Comparison of ENCODE assay signal across 8 cellular contexts in genomic region chr2:216034065-216034464, GRCh38. TPM values are rescaled to one million over a fixed set of nuclear protein-coding genes. Genes with fewer than 3 reads are reported as not detected.
DNase-seq lines count a peak whose midpoint lies in the region; ATAC-seq and TF ChIP-seq lines count a peak whose summit lies in the region.

No MANE protein-coding gene starts in this region.

- no peaks in the 10 kb centered on the region for H3K9me3 Mint-ChIP-seq in activated T-helper 1 cell treated with anti-CD3 and anti-CD28 coated beads, Interleukin-12 subunit alpha, Interleukin-12 subunit beta, Interleukin-2, Interleukin-4 antibody, amounts not matched to agents 30 ng/mL and 10 ng/mL and 1 ng/mL, durations not matched to agents 14 hours and 24 hours and 36 hours
- H3K9me3 Mint-ChIP-seq in osteocyte (ENCODE audit: unreplicated experiment), result no peaks in the 10 kb centered on the region

- TF ChIP-seq EP300 in transverse colon (IDR thresholded peaks at IDR 0.05; ENCODE audit: low read depth), result no peak

- no peaks in the 10 kb centered on the region for H3K9me3 ChIP-seq in AG04450 (ENCODE audit: control insufficient read depth, insufficient read depth, low read length)
- H3K9me3 ChIP-seq in Panc1 (ENCODE audit: control insufficient read depth, insufficient read depth, low read depth, low read length), result no peaks in the 10 kb centered on the region
- H3K9me3 ChIP-seq in transverse colon, result no peaks in the 10 kb centered on the region

- intact Hi-C loops in Panc1 (cut with micrococcal nuclease; ENCODE audit: unreplicated experiment) (no loop called here), transverse colon (cut with DNase I; ENCODE audit: low total_unique reads) (no loop called here)
- intact Hi-C loops in activated T-helper 1 cell treated with anti-CD3 and anti-CD28 coated beads, Interleukin-12 subunit alpha, Interleukin-12 subunit beta, Interleukin-2, Interleukin-4 antibody, amounts not matched to agents 30 ng/mL and 10 ng/mL and 1 ng/mL, durations not matched to agents 14 hours and 24 hours and 36 hours (cut with micrococcal nuclease), result loop anchor here (1.0 to 2.0 kb wide), 4 partner anchors 47 to 633 kb away; partner anchors contain the start of genes PECR and TMEM169

- H3K27me3 Mint-ChIP-seq in activated T-helper 1 cell treated with anti-CD3 and anti-CD28 coated beads, Interleukin-12 subunit alpha, Interleukin-12 subunit beta, Interleukin-2, Interleukin-4 antibody, amounts not matched to agents 30 ng/mL and 10 ng/mL and 1 ng/mL, durations not matched to agents 14 hours and 24 hours and 36 hours (ENCODE audit: insufficient read depth), result no peaks in the 10 kb centered on the region
- no peaks in the 10 kb centered on the region for H3K27me3 Mint-ChIP-seq in osteocyte (ENCODE audit: unreplicated experiment)

- in situ Hi-C loops in Panc1 (cut with HindIII; ENCODE audit: low pct_unique_long_range_greater_than_20kb, low sequenced_read_pairs) (no loop called here), transverse colon (cut with MboI; ENCODE audit: low pct_ligation_motif_present in 1 of 4, low pct_unique_long_range_greater_than_20kb in 1 of 4, low sequenced_read_pairs in 3 of 4) (loop anchor here in 1 of 4 donors (25.0 kb wide), 1 partner anchor 628 kb away; no protein-coding TSS in a partner anchor)

- TF ChIP-seq CTCF in AG04450 (IDR thresholded peaks at IDR 0.05; ENCODE audit: low read depth, low read length) (peak; percentile 88), Panc1 (IDR thresholded peaks at IDR 0.05) (peak; percentile 92), fibroblast of villous mesenchyme (IDR thresholded peaks at IDR 0.05; ENCODE audit: insufficient read depth, low read depth, low read length) (peak; percentile 96), osteocyte (IDR thresholded peaks at IDR 0.05) (peak; percentile 80), transverse colon (IDR thresholded peaks at IDR 0.05) (peak; percentile 77 to 95 (median 92))

- 70% methylated on average over 1 of the region's 1 CpG; no CpG with 5 or more reads in 1 of the 2 donors for WGBS in transverse colon (ENCODE audit: low coverage in 1 of 2), 2 donors

- no peak for TF ChIP-seq POLR2A in transverse colon (IDR thresholded peaks at IDR 0.05)

- CTCF ChIA-PET in AG04450 (lab: Charles Lee), result interaction anchor here (0.5 to 4.7 kb wide), 19 partner anchors 11 to 1622 kb away, joined by 3 to 59 read pairs (median 5); partner anchors contain the start of genes PECR and XRCC5
- CTCF ChIA-PET in Panc1 (lab: Charles Lee), result interaction anchor here (0.6 to 1.5 kb wide), 3 partner anchors 11 to 33 kb away, joined by 3 read pairs; no protein-coding TSS in a partner anchor

- H3K4me3 Mint-ChIP-seq in activated T-helper 1 cell treated with anti-CD3 and anti-CD28 coated beads, Interleukin-12 subunit alpha, Interleukin-12 subunit beta, Interleukin-2, Interleukin-4 antibody, amounts not matched to agents 30 ng/mL and 10 ng/mL and 1 ng/mL, durations not matched to agents 14 hours and 24 hours and 36 hours, result no peak overlapping the region
- H3K4me3 Mint-ChIP-seq in osteocyte (ENCODE audit: unreplicated experiment), result no peak overlapping the region

- DNase-seq in AG04450 (ENCODE audit: low read depth, low spot score), result peak; percentile 42
- no peak for DNase-seq in Panc1 (ENCODE audit: low read depth, low spot score)
- peak; percentile 65 for DNase-seq in activated T-helper 1 cell treated with anti-CD3 and anti-CD28 coated beads, Interleukin-12 subunit alpha, Interleukin-12 subunit beta, Interleukin-2, Interleukin-4 antibody, amounts not matched to agents 30 ng/mL and 10 ng/mL and 1 ng/mL, durations not matched to agents 14 hours and 24 hours and 36 hours (ENCODE audit: low spot score)
- peak; percentile 75 for DNase-seq in fibroblast of villous mesenchyme (ENCODE audit: low read depth)
- no peak for DNase-seq in osteocyte (ENCODE audit: extremely low spot score, unreplicated experiment)
- peak; percentile 78 for DNase-seq in transverse colon

- H3K4me3 ChIP-seq in AG04450 (ENCODE audit: low read depth, low read length) (no peak overlapping the region), Panc1 (ENCODE audit: low read depth in 2 of 2, low read length in 2 of 2) (no peak overlapping the region), fibroblast of villous mesenchyme (ENCODE audit: low read depth, low read length) (no peak overlapping the region), transverse colon (no peak overlapping the region)

- H3K36me3 ChIP-seq in Panc1 (ENCODE audit: control insufficient read depth, insufficient read depth, low read length) (no peaks in the 10 kb centered on the region), transverse colon (peaks cover 0 to 8% (median 0%) of the 10 kb centered on the region in 4 donors)

- H3K4me1 ChIP-seq in Panc1 (ENCODE audit: control insufficient read depth, insufficient read depth, low read length) (no peaks in the 10 kb centered on the region), transverse colon (no peaks in the 10 kb centered on the region)

- H3K27me3 ChIP-seq in AG04450 (ENCODE audit: control insufficient read depth, insufficient read depth, low read length), result no peaks in the 10 kb centered on the region
- H3K27me3 ChIP-seq in Panc1 (ENCODE audit: control insufficient read depth, insufficient read depth, low read length), result no peaks in the 10 kb centered on the region
- no peaks in the 10 kb centered on the region for H3K27me3 ChIP-seq in transverse colon

- H3K4me1 Mint-ChIP-seq in activated T-helper 1 cell treated with anti-CD3 and anti-CD28 coated beads, Interleukin-12 subunit alpha, Interleukin-12 subunit beta, Interleukin-2, Interleukin-4 antibody, amounts not matched to agents 30 ng/mL and 10 ng/mL and 1 ng/mL, durations not matched to agents 14 hours and 24 hours and 36 hours (ENCODE audit: low read depth), result peaks cover 47% of the 10 kb centered on the region
- peaks cover 25% of the 10 kb centered on the region for H3K4me1 Mint-ChIP-seq in osteocyte (ENCODE audit: unreplicated experiment)

- POLR2A ChIA-PET in AG04450 (lab: Yijun Ruan, JAX) (no interaction called here), Panc1 (lab: Charles Lee) (no interaction called here)

- H3K36me3 Mint-ChIP-seq in activated T-helper 1 cell treated with anti-CD3 and anti-CD28 coated beads, Interleukin-12 subunit alpha, Interleukin-12 subunit beta, Interleukin-2, Interleukin-4 antibody, amounts not matched to agents 30 ng/mL and 10 ng/mL and 1 ng/mL, durations not matched to agents 14 hours and 24 hours and 36 hours (ENCODE audit: low read depth), result peaks cover 25% of the 10 kb centered on the region
- H3K36me3 Mint-ChIP-seq in osteocyte (ENCODE audit: unreplicated experiment), result no peaks in the 10 kb centered on the region

- peak overlapping the region; percentile 64 for H3K27ac Mint-ChIP-seq in activated T-helper 1 cell treated with anti-CD3 and anti-CD28 coated beads, Interleukin-12 subunit alpha, Interleukin-12 subunit beta, Interleukin-2, Interleukin-4 antibody, amounts not matched to agents 30 ng/mL and 10 ng/mL and 1 ng/mL, durations not matched to agents 14 hours and 24 hours and 36 hours
- H3K27ac Mint-ChIP-seq in osteocyte (ENCODE audit: unreplicated experiment), result no peak overlapping the region

- ATAC-seq in GM18867 (IDR thresholded peaks at IDR 0.05; ENCODE audit: unreplicated experiment), result peak; percentile 49
- ATAC-seq in HG03521 (IDR thresholded peaks at IDR 0.05; ENCODE audit: unreplicated experiment), result peak; percentile 37
- peak; percentile 83 for ATAC-seq in Panc1

- BruUV-seq in Panc1 (replicated peaks; lab: Mats Ljungman, UMichigan), result no TSS peak

- H3K27ac ChIP-seq in AG04450 (ENCODE audit: low read depth, low read length), result no peak overlapping the region
- no peak overlapping the region for H3K27ac ChIP-seq in Panc1 (ENCODE audit: low read length)
- no peak overlapping the region for H3K27ac ChIP-seq in transverse colon

RNA-seq across cellular contexts. Expression of gene MREG, which starts 20.7 kb away (rescaled TPM):
- polyA plus RNA-seq in AG04450 (2011; rRNA removed), result 2.3 and 2.6 TPM in 2 replicates
- 2.0 and 2.2 TPM in 2 replicates for polyA minus RNA-seq in AG04450 (2011; rRNA and poly(A)+ RNA removed)
- total RNA-seq in Panc1 (2021; ENCODE audit: unreplicated experiment), result 19.2 TPM
- polyA plus RNA-seq in Panc1 (2012; ENCODE audit: insufficient read length), result 10.7 TPM
- total RNA-seq in activated T-helper 1 cell treated with anti-CD3 and anti-CD28 coated beads, Interleukin-12 subunit alpha, Interleukin-12 subunit beta, Interleukin-2, Interleukin-4 antibody, amounts not matched to agents 30 ng/mL and 10 ng/mL and 1 ng/mL, durations not matched to agents 14 hours and 24 hours and 36 hours, result 9.2 and 10.1 TPM in 2 replicates
- total RNA-seq in fibroblast of villous mesenchyme, result 1.3 and 4.3 TPM in 2 replicates
- total RNA-seq in osteocyte, result 2.8 and 4.0 TPM in 2 replicates
- total RNA-seq in transverse colon, result 1 to 10 TPM; 1.5 to 8.5 (median 5.1) TPM

RNA-seq across cellular contexts. Expression of gene PECR, which starts 47.5 kb away (rescaled TPM):
- polyA plus RNA-seq in AG04450 (2011; rRNA removed), result 12.7 and 16.7 TPM in 2 replicates
- polyA minus RNA-seq in AG04450 (2011; rRNA and poly(A)+ RNA removed), result 6.7 and 12.0 TPM in 2 replicates
- total RNA-seq in Panc1 (2021; ENCODE audit: unreplicated experiment) (16.5 TPM), fibroblast of villous mesenchyme (9.9 and 12.6 TPM in 2 replicates), osteocyte (6.6 and 9.0 TPM in 2 replicates), transverse colon (100 to 1,000 TPM in 1 of 4 donors, 10 to 100 TPM in 3; 10.3 to 137 (median 25.8) TPM)
- 19.2 TPM for polyA plus RNA-seq in Panc1 (2012; ENCODE audit: insufficient read length)
- total RNA-seq in activated T-helper 1 cell treated with anti-CD3 and anti-CD28 coated beads, Interleukin-12 subunit alpha, Interleukin-12 subunit beta, Interleukin-2, Interleukin-4 antibody, amounts not matched to agents 30 ng/mL and 10 ng/mL and 1 ng/mL, durations not matched to agents 14 hours and 24 hours and 36 hours, result 14.0 and 17.6 TPM in 2 replicates

RNA-seq across cellular contexts. Expression of gene TMEM169, which starts 47.7 kb away (rescaled TPM):
- 0.16 and 0.35 TPM in 2 replicates for polyA plus RNA-seq in AG04450 (2011; rRNA removed)
- polyA minus RNA-seq in AG04450 (2011; rRNA and poly(A)+ RNA removed), result 0.30 and 0.41 TPM in 2 replicates
- total RNA-seq in Panc1 (2021; ENCODE audit: unreplicated experiment) (0.74 TPM), fibroblast of villous mesenchyme (0.32 and 0.43 TPM in 2 replicates), osteocyte (1.5 and 2.3 TPM in 2 replicates), transverse colon (1 to 10 TPM in 2 of 4 donors, under 1 TPM in 1, not detected in 1; 0.41 to 6.4 (median 1.9) TPM)
- polyA plus RNA-seq in Panc1 (2012; ENCODE audit: insufficient read length), result 1.6 TPM
- total RNA-seq in activated T-helper 1 cell treated with anti-CD3 and anti-CD28 coated beads, Interleukin-12 subunit alpha, Interleukin-12 subunit beta, Interleukin-2, Interleukin-4 antibody, amounts not matched to agents 30 ng/mL and 10 ng/mL and 1 ng/mL, durations not matched to agents 14 hours and 24 hours and 36 hours, result 0.93 and 2.2 TPM in 2 replicates

Comparison
In these comparisons a context has a peak if more than half of its experiments do, and no peak if none do; other contexts are left out.
1. DNase-seq: peak in AG04450 (single experiment), activated T-helper 1 cell treated with anti-CD3 and anti-CD28 coated beads, Interleukin-12 subunit alpha, Interleukin-12 subunit beta, Interleukin-2, Interleukin-4 antibody, amounts not matched to agents 30 ng/mL and 10 ng/mL and 1 ng/mL, durations not matched to agents 14 hours and 24 hours and 36 hours (single experiment), fibroblast of villous mesenchyme (single experiment) and transverse colon (single experiment); none in Panc1 (single experiment) and osteocyte (single experiment).
2. Peak in every context shown above with its lines, with median percentiles within 50 percentile points of each other: CTCF ChIP-seq and ATAC-seq.